Comparison of ENCODE assay signal across 8 cellular contexts in genomic region chr6:149863846-149864577, GRCh38. TPM values are rescaled to one million over a fixed set of nuclear protein-coding genes. Genes with fewer than 3 reads are reported as not detected.
DNase-seq lines count a peak whose midpoint lies in the region; ATAC-seq and TF ChIP-seq lines count a peak whose summit lies in the region.

Gene LRP11, minus strand, starts transcription at chr6:149864359. Its CDS starts 339 bp downstream, at chr6:149864020.

- H3K36me3 Mint-ChIP-seq in activated CD4-positive, alpha-beta memory T cell treated with anti-CD3 and anti-CD28 coated beads for 36 hours: no peaks in the 10 kb centered on the region

- H3K27ac ChIP-seq in liver (ENCODE audit: low read depth in 1 of 2, low read length in 2 of 2): peak within 1 kb of the TSS; percentile 77 to 88

- H3K27me3 ChIP-seq in liver (ENCODE audit: control insufficient read depth in 4 of 4, insufficient read depth in 4 of 4, low read length in 3 of 4): no peaks in the 10 kb centered on the region

- TF ChIP-seq CTCF in liver (IDR thresholded peaks at IDR 0.05; ENCODE audit: low read depth, low read length, missing input control): no peak

- H3K4me3 ChIP-seq in liver (ENCODE audit: low read depth in 1 of 3, low read length in 3 of 3): peak within 1 kb of the TSS; percentile 65 to 81 (median 77)

- peak within 1 kb of the TSS; percentile 4 to 29 for H3K9ac ChIP-seq in liver (ENCODE audit: low read depth in 1 of 2, low read length in 2 of 2)

- H3K27ac Mint-ChIP-seq in activated CD4-positive, alpha-beta memory T cell treated with anti-CD3 and anti-CD28 coated beads for 36 hours: no peak within 1 kb of the TSS

- WGBS in liver: under 1% methylated on average over 95 of the region's 95 CpGs

- intact Hi-C loops in activated CD4-positive, alpha-beta memory T cell treated with anti-CD3 and anti-CD28 coated beads for 36 hours (cut with micrococcal nuclease): loop anchor here (1.0 to 10.0 kb wide), 6 partner anchors 17 to 317 kb away; partner anchors contain the start of genes NUP43, PCMT1 and PPIL4

- H3K4me3 Mint-ChIP-seq in activated CD4-positive, alpha-beta memory T cell treated with anti-CD3 and anti-CD28 coated beads for 36 hours: peak within 1 kb of the TSS; percentile 81

- TF ChIP-seq RAD21 in liver (IDR thresholded peaks at IDR 0.05): peak in 1 of 2 donors; percentile 8

- POLR2A ChIA-PET in activated CD4-positive, alpha-beta memory T cell treated with anti-CD3 and anti-CD28 coated beads for 36 hours (lab: Charles Lee): interaction anchor here (1.3 kb wide), 1 partner anchor 319 kb away, joined by 3 read pairs; no protein-coding TSS in a partner anchor

- no peaks in the 10 kb centered on the region for H3K36me3 ChIP-seq in liver (ENCODE audit: control insufficient read depth in 4 of 4, insufficient read depth in 3 of 4, low read depth in 1 of 4, low read length in 3 of 4)

- peaks cover 1 to 43% (median 17%) of the 10 kb centered on the region in 4 donors for H3K4me1 ChIP-seq in liver (ENCODE audit: control insufficient read depth in 4 of 4, insufficient read depth in 4 of 4, low read length in 3 of 4)

- no peaks in the 10 kb centered on the region for H3K9me3 ChIP-seq in liver (ENCODE audit: control insufficient read depth in 4 of 4, low read length in 3 of 4)

- CTCF ChIA-PET in activated CD4-positive, alpha-beta memory T cell treated with anti-CD3 and anti-CD28 coated beads for 36 hours (lab: Charles Lee): interaction anchor here (0.8 to 1.4 kb wide), 2 partner anchors 11 to 18 kb away, joined by 4 to 5 read pairs; no protein-coding TSS in a partner anchor

- H3K4me1 Mint-ChIP-seq in activated CD4-positive, alpha-beta memory T cell treated with anti-CD3 and anti-CD28 coated beads for 36 hours (ENCODE audit: low read depth): peaks cover 19% of the 10 kb centered on the region

- H3K9me3 Mint-ChIP-seq in activated CD4-positive, alpha-beta memory T cell treated with anti-CD3 and anti-CD28 coated beads for 36 hours: no peaks in the 10 kb centered on the region

- peak; percentile 67 for ATAC-seq in GM19324 (IDR thresholded peaks at IDR 0.05; ENCODE audit: low FRiP score, unreplicated experiment)
- ATAC-seq in HG03460 (IDR thresholded peaks at IDR 0.05; ENCODE audit: unreplicated experiment): peak; percentile 82

- DNase-seq in Ammon's horn (ENCODE audit: low spot score) (peak; percentile 85), NCI-H526 (lab: John Stamatoyannopoulos, UW) (peak; percentile 51 to 91), dermis microvascular lymphatic vessel endothelial cell (ENCODE audit: low read depth in 2 of 2) (peak; percentile 48 to 89)
- DNase-seq in activated CD4-positive, alpha-beta memory T cell treated with anti-CD3 and anti-CD28 coated beads for 36 hours: peak; percentile 88
- peak; percentile 82 for DNase-seq in stimulated activated CD4-positive, alpha-beta T cell treated with anti-CD3 and anti-CD28 coated beads, Interleukin-4, amount 100 ng/mL, for 1 hour

- peaks cover 2% of the 10 kb centered on the region for H3K27me3 Mint-ChIP-seq in activated CD4-positive, alpha-beta memory T cell treated with anti-CD3 and anti-CD28 coated beads for 36 hours

TF ChIP-seq in liver, 16 proteins besides CTCF, POLR2A, EP300 and RAD21:
- TF ChIP-seq FOXA2 (IDR thresholded peaks at IDR 0.05) (no peak), FOXA1 (IDR thresholded peaks at IDR 0.05) (no peak), RXRA (IDR thresholded peaks at IDR 0.05) (peak; percentile 33 to 71), SP1 (IDR thresholded peaks at IDR 0.05) (peak; percentile 77), HNF4G (IDR thresholded peaks at IDR 0.05) (no peak), REST (IDR thresholded peaks at IDR 0.05) (no peak), GABPA (IDR thresholded peaks at IDR 0.05 in 1 of 2, conservative IDR thresholded peaks at IDR 0.05 in 1 of 2) (no peak), MAX (IDR thresholded peaks at IDR 0.05) (no peak), ATF3 (IDR thresholded peaks at IDR 0.05) (no peak), JUND (IDR thresholded peaks at IDR 0.05) (no peak), TAF1 (conservative IDR thresholded peaks at IDR 0.05) (no peak), HNF4A (conservative IDR thresholded peaks at IDR 0.05) (peak; percentile 55 to 68), YY1 (IDR thresholded peaks at IDR 0.05) (no peak), NR2F2 (IDR thresholded peaks at IDR 0.05) (no peak), EGR1 (IDR thresholded peaks at IDR 0.05; ENCODE audit: low read depth in 2 of 2) (no peak), ZBTB33 (IDR thresholded peaks at IDR 0.05) (no peak)

RNA-seq across cellular contexts. Expression of gene LRP11, which starts in this region (rescaled TPM):
- total RNA-seq in activated CD4-positive, alpha-beta memory T cell treated with anti-CD3 and anti-CD28 coated beads for 36 hours: 1 to 10 TPM; 6.7 to 7.2 TPM
- total RNA-seq in dermis microvascular lymphatic vessel endothelial cell (5.9 and 7.1 TPM in 2 replicates), liver (10 to 100 TPM in 1 of 2 donors, 1 to 10 TPM in 1; 7.2 to 13.3 TPM)
- 1 to 10 TPM; 3.4 to 4.8 TPM for polyA plus RNA-seq in liver

Comparison
In these comparisons a context has a peak if more than half of its experiments do, and no peak if none do; other contexts are left out.
1. Peak in every context shown above with its lines: DNase-seq, ATAC-seq, H3K4me3 ChIP-seq and H3K27ac ChIP-seq.